Comparison of ENCODE assay signal across 14 cellular contexts in the genomic region with DNA sequence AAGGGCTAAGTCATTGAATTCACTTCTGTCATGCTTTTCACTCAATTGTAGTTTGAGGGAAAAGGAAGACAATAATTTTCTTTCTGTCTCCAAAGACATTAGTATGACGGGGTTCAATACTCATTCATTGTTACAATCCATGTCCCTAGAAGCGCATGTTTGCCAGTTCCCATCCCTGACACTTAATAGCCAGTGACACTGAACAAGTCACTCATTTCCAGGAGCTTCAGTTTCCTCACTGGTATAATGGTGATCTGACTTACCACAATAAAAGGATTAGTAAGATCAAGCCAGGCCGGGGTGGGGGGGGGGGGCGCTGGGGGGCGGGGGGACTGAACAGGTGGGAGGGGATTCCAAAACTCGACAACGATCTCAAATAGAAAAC.
DNase-seq lines count a peak whose midpoint lies in the region; ATAC-seq and TF ChIP-seq lines count a peak whose summit lies in the region.
"Had no signal": no experiment of that assay in that cellular context is flagged by ENCODE, and none has a peak within 500 bp of the region (broad histone marks: within the 10 kb centered on the region; RNA-seq: fewer than 3 reads in every experiment).

No MANE protein-coding gene starts in this region.

- H3K4me3 Mint-ChIP-seq in GM23338: no peak overlapping the region
- no peak overlapping the region for H3K4me3 Mint-ChIP-seq in immature natural killer cell
- H3K4me3 Mint-ChIP-seq: activated CD4-positive, alpha-beta T cell treated with anti-CD3 and anti-CD28 coated beads, Interleukin-2, amount 10 ng/mL, durations not matched to agents 24 days and 14 days; activated T-cell treated with anti-CD3 and anti-CD28 coated beads, Interleukin-2, amount 50 U/mL, for 4 hours; memory B cell had no signal

- TF ChIP-seq CTCF in GM23338 (conservative IDR thresholded peaks at IDR 0.05; ENCODE audit: low read depth in 2 of 2) (no peak), dorsolateral prefrontal cortex (IDR thresholded peaks at IDR 0.05 in 54 of 56, conservative IDR thresholded peaks at IDR 0.05 in 2 of 56; ENCODE audit: low read depth in 1 of 56, partially characterized antibody in 56 of 56) (no peak), prostate gland (IDR thresholded peaks at IDR 0.05) (no peak), MM.1S (IDR thresholded peaks at IDR 0.05; ENCODE audit: low read length) (no peak)

- no peak overlapping the region for H2AFZ ChIP-seq in GM23338
- no peak overlapping the region for H2AFZ ChIP-seq in MM.1S (ENCODE audit: low read length)

- H3K9me3 Mint-ChIP-seq in GM23338 (no peaks in the 10 kb centered on the region), immature natural killer cell (peaks cover 0 to 2% (median 0%) of the 10 kb centered on the region in 6 donors)
- H3K9me3 Mint-ChIP-seq: activated CD4-positive, alpha-beta T cell treated with anti-CD3 and anti-CD28 coated beads, Interleukin-2, amount 10 ng/mL, durations not matched to agents 24 days and 14 days; activated T-cell treated with anti-CD3 and anti-CD28 coated beads, Interleukin-2, amount 50 U/mL, for 4 hours; memory B cell had no signal

- H4K20me1 ChIP-seq in GM23338 (replicated peaks; ENCODE audit: insufficient read depth) (no peaks in the 10 kb centered on the region), MM.1S (ENCODE audit: insufficient read depth, low read length) (no peaks in the 10 kb centered on the region)

- ATAC-seq in GM23338 (peak; percentile 31), GM19463 (IDR thresholded peaks at IDR 0.05; ENCODE audit: unreplicated experiment) (no peak)

- H3F3A ChIP-seq in GM23338 (replicated peaks; ENCODE audit: low read depth) (no peaks in the 10 kb centered on the region), MM.1S (ENCODE audit: insufficient read depth, low read length) (no peaks in the 10 kb centered on the region)

- H3K4me1 Mint-ChIP-seq in GM23338: peaks cover 18% of the 10 kb centered on the region
- no peaks in the 10 kb centered on the region for H3K4me1 Mint-ChIP-seq in immature natural killer cell

- no peak overlapping the region for H3K9ac ChIP-seq in MM.1S (ENCODE audit: low read length)

- intact Hi-C loops in dorsolateral prefrontal cortex (cut with DNase I): loop anchor here in 1 of 2 donors (2.0 kb wide), 1 partner anchor 66 kb away; no protein-coding TSS in a partner anchor
- intact Hi-C loops in prostate gland (cut with DNase I): loop anchor here (2.0 kb wide), 1 partner anchor 66 kb away; no protein-coding TSS in a partner anchor

- 23% methylated on average over 7 of the region's 7 CpGs for WGBS in prostate gland

- no peak overlapping the region for H3K27ac Mint-ChIP-seq in GM23338
- H3K27ac Mint-ChIP-seq in immature natural killer cell: no peak overlapping the region
- H3K27ac Mint-ChIP-seq: activated CD4-positive, alpha-beta T cell treated with anti-CD3 and anti-CD28 coated beads, Interleukin-2, amount 10 ng/mL, durations not matched to agents 24 days and 14 days; memory B cell had no signal

- no peak overlapping the region for H3K27ac ChIP-seq in GM23338 (ENCODE audit: low read depth)
- peak overlapping the region in 39 of 59 donors; percentile 13 to 88 (median 61) for H3K27ac ChIP-seq in dorsolateral prefrontal cortex
- peak overlapping the region; percentile 62 to 73 for H3K27ac ChIP-seq in prostate gland
- no peak overlapping the region for H3K27ac ChIP-seq in MM.1S (ENCODE audit: low read length)

- no peaks in the 10 kb centered on the region for H3K27me3 ChIP-seq in GM23338 (ENCODE audit: insufficient read depth)
- H3K27me3 ChIP-seq in dorsolateral prefrontal cortex: no peaks in the 10 kb centered on the region
- no peaks in the 10 kb centered on the region for H3K27me3 ChIP-seq in prostate gland (replicated peaks; ENCODE audit: insufficient read depth)
- H3K27me3 ChIP-seq in MM.1S (replicated peaks; ENCODE audit: insufficient read depth, low read length): no peaks in the 10 kb centered on the region
- H3K27me3 ChIP-seq: tibial nerve had no signal

- no peaks in the 10 kb centered on the region for H3K36me3 ChIP-seq in GM23338 (ENCODE audit: insufficient read depth)
- H3K36me3 ChIP-seq in prostate gland: no peaks in the 10 kb centered on the region
- H3K36me3 ChIP-seq in MM.1S (replicated peaks; ENCODE audit: insufficient read depth, low read length): no peaks in the 10 kb centered on the region
- H3K36me3 ChIP-seq: tibial nerve had no signal

- H3K79me2 ChIP-seq in GM23338 (replicated peaks; ENCODE audit: insufficient read depth) (no peaks in the 10 kb centered on the region), MM.1S (ENCODE audit: low read length) (no peaks in the 10 kb centered on the region)

- H3K4me1 ChIP-seq in GM23338 (ENCODE audit: insufficient read depth) (peaks cover 21% of the 10 kb centered on the region), prostate gland (replicated peaks) (no peaks in the 10 kb centered on the region), MM.1S (ENCODE audit: low read length) (peaks cover 11% of the 10 kb centered on the region)

- H3K27me3 Mint-ChIP-seq in GM23338 (ENCODE audit: insufficient read depth, low read depth, poor library complexity) (no peaks in the 10 kb centered on the region), immature natural killer cell (ENCODE audit: low read depth in 3 of 3) (peaks cover 0 to 6% (median 2%) of the 10 kb centered on the region in 3 donors)

- DNase-seq in GM23338 (ENCODE audit: low spot score) (no peak), NCI-H526 (lab: John Stamatoyannopoulos, UW) (peak; percentile 66 to 75), dorsolateral prefrontal cortex (no peak), prostate gland (ENCODE audit: low spot score) (no peak), immature natural killer cell (no peak), MM.1S (no peak)
- DNase-seq: activated CD4-positive, alpha-beta T cell treated with anti-CD3 and anti-CD28 coated beads, Interleukin-2, amount 10 ng/mL, durations not matched to agents 24 days and 14 days; activated T-cell treated with anti-CD3 and anti-CD28 coated beads, Interleukin-2, amount 50 U/mL, for 4 hours; amniotic stem cell; cortex of kidney; NCI-H2081 had no signal

- no peak for TF ChIP-seq POLR2A in prostate gland (IDR thresholded peaks at IDR 0.05)

- H3K36me3 Mint-ChIP-seq in GM23338 (ENCODE audit: low read depth): no peaks in the 10 kb centered on the region
- no peaks in the 10 kb centered on the region for H3K36me3 Mint-ChIP-seq in immature natural killer cell
- H3K36me3 Mint-ChIP-seq: memory B cell had no signal

- H3K4me2 ChIP-seq in GM23338 (peak overlapping the region; percentile 11), MM.1S (ENCODE audit: low read depth, low read length) (no peak overlapping the region)

- H3K9me2 ChIP-seq in GM23338 (ENCODE audit: insufficient read depth): no peaks in the 10 kb centered on the region; the same call in 1 of the 2 replicates
- no peaks in the 10 kb centered on the region for H3K9me2 ChIP-seq in MM.1S (replicated peaks; ENCODE audit: insufficient read depth, low read length)

- H3K9me3 ChIP-seq in prostate gland: no peaks in the 10 kb centered on the region
- H3K9me3 ChIP-seq in MM.1S (replicated peaks; ENCODE audit: insufficient read depth, low read length): no peaks in the 10 kb centered on the region
- H3K9me3 ChIP-seq: tibial nerve had no signal

- no peak overlapping the region for H3K4me3 ChIP-seq in GM23338
- H3K4me3 ChIP-seq in dorsolateral prefrontal cortex: no peak overlapping the region
- no peak overlapping the region for H3K4me3 ChIP-seq in prostate gland
- H3K4me3 ChIP-seq in MM.1S (ENCODE audit: low read length): no peak overlapping the region

TF ChIP-seq in GM23338, 12 proteins besides CTCF, POLR2A, EP300 and RAD21 (continues in another document):
- TF ChIP-seq EZH2phosphoT487 (IDR thresholded peaks at IDR 0.05; ENCODE audit: unreplicated experiment) (no peak), CREB1 (CRISPR knock-in tag; IDR thresholded peaks at IDR 0.05; ENCODE audit: low read depth) (no peak), EZH2 (IDR thresholded peaks at IDR 0.05; ENCODE audit: low read depth, unreplicated experiment) (no peak), ZNF331 (CRISPR knock-in tag; IDR thresholded peaks at IDR 0.05; ENCODE audit: low read depth) (no peak)
- TF ChIP-seq, protein P1, sequence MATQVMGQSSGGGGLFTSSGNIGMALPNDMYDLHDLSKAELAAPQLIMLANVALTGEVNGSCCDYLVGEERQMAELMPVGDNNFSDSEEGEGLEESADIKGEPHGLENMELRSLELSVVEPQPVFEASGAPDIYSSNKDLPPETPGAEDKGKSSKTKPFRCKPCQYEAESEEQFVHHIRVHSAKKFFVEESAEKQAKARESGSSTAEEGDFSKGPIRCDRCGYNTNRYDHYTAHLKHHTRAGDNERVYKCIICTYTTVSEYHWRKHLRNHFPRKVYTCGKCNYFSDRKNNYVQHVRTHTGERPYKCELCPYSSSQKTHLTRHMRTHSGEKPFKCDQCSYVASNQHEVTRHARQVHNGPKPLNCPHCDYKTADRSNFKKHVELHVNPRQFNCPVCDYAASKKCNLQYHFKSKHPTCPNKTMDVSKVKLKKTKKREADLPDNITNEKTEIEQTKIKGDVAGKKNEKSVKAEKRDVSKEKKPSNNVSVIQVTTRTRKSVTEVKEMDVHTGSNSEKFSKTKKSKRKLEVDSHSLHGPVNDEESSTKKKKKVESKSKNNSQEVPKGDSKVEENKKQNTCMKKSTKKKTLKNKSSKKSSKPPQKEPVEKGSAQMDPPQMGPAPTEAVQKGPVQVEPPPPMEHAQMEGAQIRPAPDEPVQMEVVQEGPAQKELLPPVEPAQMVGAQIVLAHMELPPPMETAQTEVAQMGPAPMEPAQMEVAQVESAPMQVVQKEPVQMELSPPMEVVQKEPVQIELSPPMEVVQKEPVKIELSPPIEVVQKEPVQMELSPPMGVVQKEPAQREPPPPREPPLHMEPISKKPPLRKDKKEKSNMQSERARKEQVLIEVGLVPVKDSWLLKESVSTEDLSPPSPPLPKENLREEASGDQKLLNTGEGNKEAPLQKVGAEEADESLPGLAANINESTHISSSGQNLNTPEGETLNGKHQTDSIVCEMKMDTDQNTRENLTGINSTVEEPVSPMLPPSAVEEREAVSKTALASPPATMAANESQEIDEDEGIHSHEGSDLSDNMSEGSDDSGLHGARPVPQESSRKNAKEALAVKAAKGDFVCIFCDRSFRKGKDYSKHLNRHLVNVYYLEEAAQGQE (IDR thresholded peaks at IDR 0.05; ENCODE audit: unreplicated experiment): no peak

Comparison
In these comparisons a context has a peak if more than half of its experiments do, and no peak if none do; other contexts are left out.
1. DNase-seq: peak in NCI-H526 (2 of 2); none in GM23338 (single experiment), dorsolateral prefrontal cortex (0 of 10), prostate gland (single experiment), immature natural killer cell (0 of 3) and MM.1S (single experiment).
2. H3K27ac ChIP-seq: peak in dorsolateral prefrontal cortex (39 of 59) and prostate gland (2 of 2); none in GM23338 (single experiment) and MM.1S (single experiment).